ENCODE assay signal across 30 cellular contexts in the genomic region with DNA sequence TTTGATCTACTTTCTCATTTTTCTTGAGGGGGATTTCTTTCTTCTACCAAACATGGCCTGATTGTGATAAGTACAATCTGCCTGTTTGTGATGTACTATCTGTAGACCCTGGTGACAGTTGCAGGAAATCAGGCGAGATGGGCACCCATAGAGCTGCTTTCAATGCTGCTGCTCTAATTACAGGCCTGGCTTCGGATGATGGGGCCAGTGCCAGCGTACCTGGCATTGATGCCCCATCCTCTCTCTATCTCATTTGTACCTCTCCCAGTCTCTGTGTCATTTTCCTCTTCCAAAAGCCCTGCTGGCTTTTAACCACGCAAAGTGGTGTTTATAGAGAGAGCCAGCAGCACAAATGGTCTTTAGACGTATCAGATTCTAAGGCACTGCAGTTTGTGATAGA.
"Had no signal": no experiment of that assay in that cellular context is flagged by ENCODE, and none has a peak within 500 bp of the region (broad histone marks: within the 10 kb centered on the region; RNA-seq: fewer than 3 reads in every experiment).

No MANE protein-coding gene starts in this region.

- H3K4me3 ChIP-seq: cardiac muscle cell, esophagus muscularis mucosa, heart left ventricle, ovary, right lobe of liver, uterus had no signal

- H3K4me3 Mint-ChIP-seq: activated CD4-positive, alpha-beta T cell treated with anti-CD3 and anti-CD28 coated beads for 36 hours; activated CD8-positive, alpha-beta T cell treated with anti-CD3 and anti-CD28 coated beads, Interleukin-2, amount 10 ng/mL, durations not matched to agents 7 days and 5 days; activated T-cell treated with anti-CD3 and anti-CD28 coated beads, Interleukin-2, amount 50 U/mL, for 72 hours; dendritic cell treated with granulocyte-macrophage colony-stimulating factor and Interleukin-4, amounts not matched to agents 40 ng/mL and 50 ng/mL, for 4 days; immature natural killer cell; mesothelial cell of epicardium; naive B cell; nephron progenitor cell; stimulated activated effector memory CD8-positive, alpha-beta T cell treated with anti-CD3 and anti-CD28 coated beads, Interleukin-12 subunit alpha, Interleukin-12 subunit beta, amount 100 ng/mL, for 72 hours; stimulated activated naive CD8-positive, alpha-beta T cell treated with anti-CD3 and anti-CD28 coated beads, Interleukin-15, Interleukin-2, amounts not matched to agents 100 ng/mL and 50 ng/mL, for 24 hours; type B pancreatic cell had no signal

- DNase-seq: activated CD4-positive, alpha-beta T cell treated with anti-CD3 and anti-CD28 coated beads for 36 hours; activated CD4-positive, CD25-positive, alpha-beta regulatory T cell; activated CD8-positive, alpha-beta T cell treated with anti-CD3 and anti-CD28 coated beads, Interleukin-2, amount 10 ng/mL, durations not matched to agents 7 days and 5 days; activated naive CD4-positive, alpha-beta T cell; activated T-cell treated with anti-CD3 and anti-CD28 coated beads for 4 hours; activated T-cell treated with anti-CD3 and anti-CD28 coated beads, Interleukin-2, amount 50 U/mL, for 72 hours; anterior cingulate cortex; effector CD4-positive, alpha-beta T cell; heart left ventricle; hypothalamus; immature natural killer cell; kidney; naive B cell; nephron progenitor cell; ovary; right lobe of liver; stimulated activated CD4-positive, alpha-beta T cell treated with anti-CD3 and anti-CD28 coated beads, Interleukin-12 subunit alpha, Interleukin-12 subunit beta, amount 100 ng/mL, for 4 hours; stimulated activated CD4-positive, alpha-beta T cell treated with anti-CD3 and anti-CD28 coated beads, Interleukin-4, amount 100 ng/mL, for 24 hours; uterus had no signal

- H3K4me1 Mint-ChIP-seq: activated CD4-positive, alpha-beta T cell treated with anti-CD3 and anti-CD28 coated beads for 36 hours; immature natural killer cell; mesothelial cell of epicardium; naive B cell; nephron progenitor cell; stimulated activated effector memory CD8-positive, alpha-beta T cell treated with anti-CD3 and anti-CD28 coated beads, Interleukin-12 subunit alpha, Interleukin-12 subunit beta, amount 100 ng/mL, for 72 hours had no signal

- ATAC-seq: activated CD4-positive, alpha-beta T cell treated with anti-CD3 and anti-CD28 coated beads for 36 hours; activated CD8-positive, alpha-beta T cell treated with anti-CD3 and anti-CD28 coated beads, Interleukin-2, amount 10 ng/mL, durations not matched to agents 7 days and 5 days; activated naive CD4-positive, alpha-beta T cell treated with anti-CD3 and anti-CD28 coated beads, Interleukin-2, amount 50 U/mL, for 72 hours; activated T-cell treated with anti-CD3 and anti-CD28 coated beads, Interleukin-2, amount 50 U/mL, for 72 hours; foreskin keratinocyte; heart left ventricle; right lobe of liver; stimulated activated effector memory CD8-positive, alpha-beta T cell treated with anti-CD3 and anti-CD28 coated beads, Interleukin-12 subunit alpha, Interleukin-12 subunit beta, amount 100 ng/mL, for 72 hours had no signal

- H3K27ac Mint-ChIP-seq: activated CD4-positive, alpha-beta T cell treated with anti-CD3 and anti-CD28 coated beads for 36 hours; activated CD8-positive, alpha-beta T cell treated with anti-CD3 and anti-CD28 coated beads, Interleukin-2, amount 10 ng/mL, durations not matched to agents 7 days and 5 days; activated naive CD4-positive, alpha-beta T cell treated with anti-CD3 and anti-CD28 coated beads, Interleukin-2, amount 50 U/mL, for 72 hours; activated T-cell treated with anti-CD3 and anti-CD28 coated beads, Interleukin-2, amount 50 U/mL, for 72 hours; dendritic cell treated with granulocyte-macrophage colony-stimulating factor and Interleukin-4, amounts not matched to agents 40 ng/mL and 50 ng/mL, for 4 days; immature natural killer cell; mesothelial cell of epicardium; nephron progenitor cell; progenitor cell of endocrine pancreas; stimulated activated effector memory CD8-positive, alpha-beta T cell treated with anti-CD3 and anti-CD28 coated beads, Interleukin-12 subunit alpha, Interleukin-12 subunit beta, amount 100 ng/mL, for 72 hours; stimulated activated naive CD8-positive, alpha-beta T cell treated with anti-CD3 and anti-CD28 coated beads, Interleukin-15, Interleukin-2, amounts not matched to agents 100 ng/mL and 50 ng/mL, for 24 hours; type B pancreatic cell had no signal

- H3K36me3 Mint-ChIP-seq: naive B cell had no signal

- H3K4me1 ChIP-seq: foreskin keratinocyte, right lobe of liver, uterus had no signal

- H3K9me3 ChIP-seq: esophagus muscularis mucosa, heart left ventricle, neutrophil, ovary, right lobe of liver, uterus had no signal

- H3K27ac ChIP-seq: cardiac muscle cell, esophagus muscularis mucosa, foreskin keratinocyte, heart left ventricle, neutrophil, ovary, right lobe of liver, uterus had no signal

- H3K27me3 ChIP-seq: cardiac muscle cell, esophagus muscularis mucosa, foreskin keratinocyte, heart left ventricle, neutrophil, ovary, right lobe of liver, uterus had no signal

- H3K27me3 Mint-ChIP-seq: activated CD4-positive, alpha-beta T cell treated with anti-CD3 and anti-CD28 coated beads for 36 hours; dendritic cell treated with granulocyte-macrophage colony-stimulating factor and Interleukin-4, amounts not matched to agents 40 ng/mL and 50 ng/mL, for 4 days; naive B cell; progenitor cell of endocrine pancreas; stimulated activated naive CD8-positive, alpha-beta T cell treated with anti-CD3 and anti-CD28 coated beads, Interleukin-15, Interleukin-2, amounts not matched to agents 100 ng/mL and 50 ng/mL, for 24 hours; type B pancreatic cell had no signal

- H3K9me3 Mint-ChIP-seq: activated T-cell treated with anti-CD3 and anti-CD28 coated beads, Interleukin-2, amount 50 U/mL, for 72 hours; dendritic cell treated with granulocyte-macrophage colony-stimulating factor and Interleukin-4, amounts not matched to agents 40 ng/mL and 50 ng/mL, for 4 days; immature natural killer cell; stimulated activated effector memory CD8-positive, alpha-beta T cell treated with anti-CD3 and anti-CD28 coated beads, Interleukin-12 subunit alpha, Interleukin-12 subunit beta, amount 100 ng/mL, for 72 hours had no signal

- H3K36me3 ChIP-seq: cardiac muscle cell, neutrophil, ovary, uterus had no signal
